24 cellular contexts compared by ENCODE assay signal in the genomic region with DNA sequence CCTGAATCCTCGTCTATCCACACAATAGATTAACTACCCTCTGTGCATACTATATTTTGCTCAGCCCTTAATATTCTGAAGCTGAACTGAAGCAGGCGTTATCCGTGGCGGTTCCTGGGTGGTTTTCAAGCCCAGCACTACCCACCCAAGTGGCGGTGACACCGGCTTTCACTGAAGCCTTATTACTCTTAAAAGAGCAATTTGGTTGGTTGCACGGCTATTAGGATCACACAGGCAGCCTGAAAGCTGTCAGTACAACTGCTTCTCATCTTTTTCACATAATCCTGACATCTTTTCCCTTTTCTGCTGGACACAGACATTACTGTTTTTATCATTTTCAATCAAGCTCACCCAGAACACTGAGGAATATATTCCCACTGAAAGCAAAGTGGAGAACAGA.
DNase-seq lines count a peak whose midpoint lies in the region; ATAC-seq and TF ChIP-seq lines count a peak whose summit lies in the region.
"Had no signal": no experiment of that assay in that cellular context is flagged by ENCODE, and none has a peak within 500 bp of the region (broad histone marks: within the 10 kb centered on the region; RNA-seq: fewer than 3 reads in every experiment).

No MANE protein-coding gene starts in this region.

- H3K4me2 ChIP-seq in BLaER1: no peak overlapping the region

- TF ChIP-seq CTCF in foreskin keratinocyte (conservative IDR thresholded peaks at IDR 0.05): no peak

- no peak overlapping the region for H3K9ac ChIP-seq in BLaER1

- DNase-seq in SJCRH30 (peak; percentile 58 to 69), foreskin keratinocyte (no peak), putamen (ENCODE audit: low spot score) (peak; percentile 24), T-helper 1 cell (no peak), SKM-1 treated with dmso at 0.1 percent for 144 hours (lab: John Stamatoyannopoulos, UW; ENCODE audit: unreplicated experiment) (no peak)
- DNase-seq in effector CD8-positive, alpha-beta T cell (lab: John Stamatoyannopoulos, UW): no peak
- DNase-seq: activated CD8-positive, alpha-beta memory T cell treated with anti-CD3 and anti-CD28 coated beads for 24 hours; activated naive CD4-positive, alpha-beta T cell treated with anti-CD3 and anti-CD28 coated beads, Interleukin-2, amount 10 ng/mL, durations not matched to agents 7 days and 5 days; activated T-cell treated with anti-CD3 and anti-CD28 coated beads, Interleukin-2, amount 50 U/mL, for 48 hours; CD8-positive, alpha-beta T cell; DMS79; endodermal cell; heart left ventricle; Karpas-422; mammary epithelial cell; NCI-H187 treated with DMSO at 0.1 percent for 48 hours; NCI-H446 treated with DMSO at 0.1 percent for 48 hours; right lobe of liver; SW 1271; testis had no signal

- H4K20me1 ChIP-seq in BLaER1: no peaks in the 10 kb centered on the region

- peak overlapping the region; percentile 51 for H3K4me3 ChIP-seq in BLaER1
- peak overlapping the region; percentile 58 for H3K4me3 ChIP-seq in SJCRH30
- H3K4me3 ChIP-seq: HAP-1, heart left ventricle, right lobe of liver, testis had no signal

- H3K4me1 ChIP-seq in BLaER1: no peaks in the 10 kb centered on the region
- H3K4me1 ChIP-seq in SJCRH30: no peaks in the 10 kb centered on the region
- H3K4me1 ChIP-seq in foreskin keratinocyte: no peaks in the 10 kb centered on the region
- H3K4me1 ChIP-seq: HAP-1, heart left ventricle, right lobe of liver, testis had no signal

- no peaks in the 10 kb centered on the region for H3K27me3 ChIP-seq in BLaER1
- H3K27me3 ChIP-seq in SJCRH30: no peaks in the 10 kb centered on the region
- H3K27me3 ChIP-seq in foreskin keratinocyte: no peaks in the 10 kb centered on the region
- H3K27me3 ChIP-seq: heart left ventricle, right lobe of liver, testis had no signal

- H3K9me3 ChIP-seq in BLaER1: peaks cover 18% of the 10 kb centered on the region
- no peaks in the 10 kb centered on the region for H3K9me3 ChIP-seq in SJCRH30 (replicated peaks)
- H3K9me3 ChIP-seq: HAP-1, right lobe of liver, testis had no signal

- H3K36me3 ChIP-seq in BLaER1 (no peaks in the 10 kb centered on the region), SJCRH30 (no peaks in the 10 kb centered on the region)
- H3K36me3 ChIP-seq: HAP-1, heart left ventricle, right lobe of liver had no signal

- ATAC-seq in foreskin keratinocyte (peak; percentile 24), HG03469 (IDR thresholded peaks at IDR 0.05; ENCODE audit: unreplicated experiment) (no peak)
- ATAC-seq: CD8-positive, alpha-beta T cell; heart left ventricle; right lobe of liver had no signal

- H3K27ac ChIP-seq in BLaER1 (peak overlapping the region; percentile 1; the same call in 1 of the 2 replicates), SJCRH30 (peak overlapping the region; percentile 64), foreskin keratinocyte (no peak overlapping the region)
- H3K27ac ChIP-seq: heart left ventricle, right lobe of liver, RWPE1, testis had no signal

Comparison
In these comparisons a context has a peak if more than half of its experiments do, and no peak if none do; other contexts are left out.
1. DNase-seq: peak in SJCRH30 (2 of 2) and putamen (single experiment); none in foreskin keratinocyte (0 of 2), T-helper 1 cell (0 of 5), SKM-1 treated with dmso at 0.1 percent for 144 hours (single experiment) and effector CD8-positive, alpha-beta T cell (single experiment).